ENCODE assay signal across 2 cellular contexts in the genomic region with DNA sequence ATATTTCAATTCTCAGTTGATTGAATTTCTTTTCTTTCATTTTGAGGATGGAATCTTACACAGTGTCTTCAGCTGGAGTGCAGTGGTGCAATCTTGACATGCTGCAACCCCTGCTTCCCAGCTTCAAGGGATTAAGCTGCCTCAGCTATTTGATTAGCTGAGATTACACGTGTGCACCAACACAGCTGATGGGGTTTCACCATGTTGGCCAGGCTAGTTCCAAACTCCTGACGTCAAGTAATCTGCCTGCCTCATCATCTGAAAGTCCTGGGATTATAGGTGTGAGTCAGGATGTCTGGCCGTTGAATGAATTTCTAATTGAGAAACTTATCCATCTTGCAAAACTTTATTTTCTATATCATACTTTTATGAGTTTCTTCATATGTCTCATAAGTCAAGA. TPM values are rescaled to one million over a fixed set of nuclear protein-coding genes. Genes with fewer than 3 reads are reported as not detected.
"Had no signal": no experiment of that assay in that cellular context is flagged by ENCODE, and none has a peak within 500 bp of the region (broad histone marks: within the 10 kb centered on the region; RNA-seq: fewer than 3 reads in every experiment).

No MANE protein-coding gene starts in this region.

RNA-seq across cellular contexts. Expression of a gene that starts 28.0 kb away (rescaled TPM):
- total RNA-seq: G401, GM12878 had no signal
- polyA plus RNA-seq: GM12878 had no signal
